ENCODE assay signal across 14 cellular contexts in genomic region chr10:71191459-71192113, GRCh38.
"Had no signal": no experiment of that assay in that cellular context is flagged by ENCODE, and none has a peak within 500 bp of the region (broad histone marks: within the 10 kb centered on the region; RNA-seq: fewer than 3 reads in every experiment).

No MANE protein-coding gene starts in this region.

- DNase-seq: activated CD4-positive, alpha-beta T cell treated with anti-CD3 and anti-CD28 coated beads for 36 hours; activated gamma-delta T cell; activated T-cell treated with anti-CD3 and anti-CD28 coated beads for 4 hours; amygdala; dermis blood vessel endothelial cell; hippocampal formation; immature natural killer cell; left cardiac atrium; stimulated activated CD4-positive, alpha-beta T cell treated with anti-CD3 and anti-CD28 coated beads, Interleukin-4, amount 100 ng/mL, for 24 hours; testis had no signal

- H3K27me3 Mint-ChIP-seq: activated naive CD8-positive, alpha-beta T cell had no signal

- H3K36me3 Mint-ChIP-seq: activated naive CD8-positive, alpha-beta T cell; brain; immature natural killer cell; natural killer cell treated with Interleukin-12 subunit alpha and Interleukin-12 subunit beta and Interleukin-15 and Interleukin-18, amount 100 ng/mL, for 72 hours had no signal

- H3K4me1 Mint-ChIP-seq: activated CD4-positive, alpha-beta T cell treated with anti-CD3 and anti-CD28 coated beads for 36 hours; immature natural killer cell had no signal

- H3K9me3 ChIP-seq: testis had no signal

- H3K9me3 Mint-ChIP-seq: natural killer cell treated with Interleukin-12 subunit alpha and Interleukin-12 subunit beta and Interleukin-15 and Interleukin-18, amount 100 ng/mL, for 72 hours had no signal

- H3K4me3 ChIP-seq: testis had no signal

- H3K27ac Mint-ChIP-seq: activated CD4-positive, alpha-beta T cell treated with anti-CD3 and anti-CD28 coated beads for 36 hours; activated naive CD8-positive, alpha-beta T cell; immature natural killer cell; natural killer cell treated with Interleukin-12 subunit alpha and Interleukin-12 subunit beta and Interleukin-15 and Interleukin-18, amount 100 ng/mL, for 72 hours; stimulated activated naive CD8-positive, alpha-beta T cell treated with anti-CD3 and anti-CD28 coated beads, Interleukin-15, Interleukin-2, amounts not matched to agents 100 ng/mL and 50 ng/mL, for 24 hours had no signal

- H3K4me3 Mint-ChIP-seq: activated CD4-positive, alpha-beta T cell treated with anti-CD3 and anti-CD28 coated beads for 36 hours; activated naive CD8-positive, alpha-beta T cell; brain; immature natural killer cell; natural killer cell treated with Interleukin-12 subunit alpha and Interleukin-12 subunit beta and Interleukin-15 and Interleukin-18, amount 100 ng/mL, for 72 hours; stimulated activated naive CD8-positive, alpha-beta T cell treated with anti-CD3 and anti-CD28 coated beads, Interleukin-15, Interleukin-2, amounts not matched to agents 100 ng/mL and 50 ng/mL, for 24 hours had no signal

- ATAC-seq: activated CD4-positive, alpha-beta T cell treated with anti-CD3 and anti-CD28 coated beads for 36 hours; left cardiac atrium; natural killer cell treated with Interleukin-12 subunit alpha and Interleukin-12 subunit beta and Interleukin-15 and Interleukin-18, amount 100 ng/mL, for 72 hours had no signal

- H3K27me3 ChIP-seq: testis had no signal

- H3K27ac ChIP-seq: testis had no signal
